1 cellular context compared by ENCODE assay signal in the genomic region with DNA sequence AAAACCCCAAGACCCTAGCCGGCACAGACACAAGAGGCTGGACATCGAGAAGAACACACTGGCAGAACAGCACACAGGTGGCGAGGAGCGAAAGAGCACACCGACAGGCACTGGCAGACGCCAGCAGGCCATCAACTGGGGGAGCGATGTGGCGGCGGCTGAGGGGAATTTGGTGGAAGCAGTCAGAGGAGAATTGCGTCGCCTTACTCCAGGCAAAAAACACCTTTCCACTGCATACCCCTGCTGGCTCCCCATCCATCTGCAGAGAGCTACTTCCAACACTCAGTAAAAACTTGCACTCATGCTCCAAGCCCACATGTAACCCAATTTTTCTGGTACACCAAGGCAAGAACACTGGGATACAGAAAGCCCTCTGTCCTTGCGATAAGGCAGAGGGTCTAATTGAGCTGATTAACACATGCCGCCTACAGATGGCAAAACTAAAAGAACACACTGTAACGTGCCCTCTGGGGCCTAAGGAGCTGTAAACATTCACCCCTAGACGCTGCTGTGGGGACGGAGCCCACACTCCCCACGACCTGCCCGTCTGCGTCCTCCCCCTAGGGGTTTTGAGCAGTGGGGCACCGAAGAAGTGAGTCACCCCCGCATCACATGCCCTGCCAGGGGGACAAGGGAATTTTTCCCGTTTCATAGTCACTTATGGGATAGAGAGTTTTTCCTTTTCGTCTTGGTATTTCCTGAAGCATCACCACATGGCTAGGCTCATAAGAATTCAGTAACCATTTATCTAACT.
TF ChIP-seq lines count a peak whose summit lies in the region.

No MANE protein-coding gene starts in this region.

TF ChIP-seq in IMR-90, 13 proteins besides CTCF, POLR2A, EP300 and RAD21 (continued from another document):
- TF ChIP-seq, protein P1, sequence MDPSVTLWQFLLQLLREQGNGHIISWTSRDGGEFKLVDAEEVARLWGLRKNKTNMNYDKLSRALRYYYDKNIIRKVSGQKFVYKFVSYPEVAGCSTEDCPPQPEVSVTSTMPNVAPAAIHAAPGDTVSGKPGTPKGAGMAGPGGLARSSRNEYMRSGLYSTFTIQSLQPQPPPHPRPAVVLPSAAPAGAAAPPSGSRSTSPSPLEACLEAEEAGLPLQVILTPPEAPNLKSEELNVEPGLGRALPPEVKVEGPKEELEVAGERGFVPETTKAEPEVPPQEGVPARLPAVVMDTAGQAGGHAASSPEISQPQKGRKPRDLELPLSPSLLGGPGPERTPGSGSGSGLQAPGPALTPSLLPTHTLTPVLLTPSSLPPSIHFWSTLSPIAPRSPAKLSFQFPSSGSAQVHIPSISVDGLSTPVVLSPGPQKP (IDR thresholded peaks at IDR 0.05; ENCODE audit: borderline replicate concordance, low read depth, low read length) = no peak
- no peak for TF ChIP-seq MXI1 (IDR thresholded peaks at IDR 0.05; ENCODE audit: borderline replicate concordance, low read depth, low read length)
- no peak for TF ChIP-seq FOS (IDR thresholded peaks at IDR 0.05; ENCODE audit: low read depth, low read length)
- TF ChIP-seq SMC3 (IDR thresholded peaks at IDR 0.05; ENCODE audit: low read depth, low read length) = no peak
